ENCODE assay signal across 16 cellular contexts in genomic region chr5:31407921-31408714, GRCh38.
A peak's percentile ranks its signal among the peaks of the same experiment; 100 is the strongest.
DNase-seq lines count a peak whose midpoint lies in the region; ATAC-seq, FAIRE-seq and TF ChIP-seq lines count a peak whose summit lies in the region.
"Had no signal": no experiment of that assay in that cellular context is flagged by ENCODE, and none has a peak within 500 bp of the region (broad histone marks: within the 10 kb centered on the region; RNA-seq: fewer than 3 reads in every experiment).

No MANE protein-coding gene starts in this region.

- TF ChIP-seq POLR2A in tibial nerve (IDR thresholded peaks at IDR 0.05), result no peak

- no peaks in the 10 kb centered on the region for H3K9me3 ChIP-seq in astrocyte (ENCODE audit: insufficient read depth, low read depth, low read length)
- H3K9me3 ChIP-seq in tibial nerve, result no peaks in the 10 kb centered on the region
- H3K9me3 ChIP-seq: prostate gland had no signal

- H3K27me3 ChIP-seq in astrocyte (ENCODE audit: insufficient read depth, low read length) (no peaks in the 10 kb centered on the region), foreskin keratinocyte (no peaks in the 10 kb centered on the region), tibial nerve (no peaks in the 10 kb centered on the region)

- TF ChIP-seq CTCF in astrocyte (IDR thresholded peaks at IDR 0.05; ENCODE audit: insufficient read depth, low read depth, low read length) (no peak), foreskin keratinocyte (conservative IDR thresholded peaks at IDR 0.05) (no peak), tibial nerve (IDR thresholded peaks at IDR 0.05) (no peak)

- WGBS in tibial nerve, 2 donors, result 77 to 85% methylated on average over 4 of the region's 4 CpGs

- TF ChIP-seq EP300 in tibial nerve (IDR thresholded peaks at IDR 0.05), result no peak

- H3K9me3 Mint-ChIP-seq in astrocyte (ENCODE audit: unreplicated experiment), result no peaks in the 10 kb centered on the region
- H3K9me3 Mint-ChIP-seq: CD8-positive, alpha-beta T cell; central memory CD8-positive, alpha-beta T cell; WTC11 had no signal

- no peak overlapping the region for H2AFZ ChIP-seq in astrocyte (ENCODE audit: low read depth, low read length)

- H3K27ac ChIP-seq in astrocyte (ENCODE audit: low read depth, low read length) (peak overlapping the region; percentile 32), foreskin keratinocyte (peak overlapping the region; percentile 69), tibial nerve (no peak overlapping the region)
- H3K27ac ChIP-seq: prostate gland had no signal

- H3K79me2 ChIP-seq in astrocyte (ENCODE audit: insufficient read depth, low read length), result no peaks in the 10 kb centered on the region

- H3K4me1 ChIP-seq in astrocyte (ENCODE audit: insufficient read depth, low read length), result peaks cover 11% of the 10 kb centered on the region
- peaks cover 32% of the 10 kb centered on the region for H3K4me1 ChIP-seq in foreskin keratinocyte
- no peaks in the 10 kb centered on the region for H3K4me1 ChIP-seq in tibial nerve
- H3K4me1 ChIP-seq: prostate gland had no signal

- H3K27ac Mint-ChIP-seq in astrocyte (ENCODE audit: unreplicated experiment), result peak overlapping the region; percentile 82
- H3K27ac Mint-ChIP-seq: CD8-positive, alpha-beta T cell; WTC11 had no signal

- ATAC-seq in foreskin keratinocyte (peak; percentile 79), HG03139 (IDR thresholded peaks at IDR 0.05; ENCODE audit: unreplicated experiment) (no peak), HG03039 (IDR thresholded peaks at IDR 0.05; ENCODE audit: unreplicated experiment) (no peak)
- ATAC-seq: CD8-positive, alpha-beta T cell; Panc1; WTC11 had no signal

- no peaks in the 10 kb centered on the region for H3K27me3 Mint-ChIP-seq in astrocyte (ENCODE audit: low read depth, unreplicated experiment)
- H3K27me3 Mint-ChIP-seq: central memory CD8-positive, alpha-beta T cell had no signal

- no peak overlapping the region for H3K4me3 ChIP-seq in astrocyte (ENCODE audit: insufficient read depth, low read depth, low read length)
- no peak overlapping the region for H3K4me3 ChIP-seq in tibial nerve
- H3K4me3 ChIP-seq: prostate gland had no signal

- no peak overlapping the region for H3K9ac ChIP-seq in astrocyte (ENCODE audit: low read length)

- H4K20me1 ChIP-seq in astrocyte (ENCODE audit: insufficient read depth, low read length), result no peaks in the 10 kb centered on the region

- peak overlapping the region; percentile 21 for H3K4me2 ChIP-seq in astrocyte (ENCODE audit: low read length)

- H3K4me1 Mint-ChIP-seq in astrocyte (ENCODE audit: low read depth, unreplicated experiment), result peaks cover 24% of the 10 kb centered on the region
- H3K4me1 Mint-ChIP-seq: central memory CD8-positive, alpha-beta T cell had no signal

- H3K4me3 Mint-ChIP-seq in astrocyte (ENCODE audit: unreplicated experiment), result no peak overlapping the region
- H3K4me3 Mint-ChIP-seq: CD8-positive, alpha-beta T cell; central memory CD8-positive, alpha-beta T cell; WTC11 had no signal

- DNase-seq in HS-27A (ENCODE audit: low read depth) (peak; percentile 58), astrocyte (ENCODE audit: low read depth) (peak; percentile 38), foreskin keratinocyte (peak; percentile 47 to 67), stromal cell of bone marrow (ENCODE audit: low read depth) (peak; percentile 37), tibial nerve (ENCODE audit: low spot score in 2 of 2) (no peak)
- DNase-seq: activated gamma-delta T cell treated with Interleukin-2 at 50 U/mL for 16 hours; CD8-positive, alpha-beta T cell; head of caudate nucleus; left cardiac atrium had no signal

- H3K36me3 ChIP-seq in astrocyte (ENCODE audit: insufficient read depth, low read length) (peaks cover 5% of the 10 kb centered on the region), tibial nerve (peaks cover 0 to 68% (median 0%) of the 10 kb centered on the region in 3 donors)

- H3K36me3 Mint-ChIP-seq in astrocyte (ENCODE audit: low read depth, unreplicated experiment), result peaks cover 7% of the 10 kb centered on the region

- peak; percentile 20 for FAIRE-seq in astrocyte (lab: Jason Lieb, UNC)
- FAIRE-seq: G401.6 had no signal

Comparison
In these comparisons a context has a peak if more than half of its experiments do, and no peak if none do; other contexts are left out.
1. DNase-seq: peak in HS-27A (single experiment), astrocyte (single experiment), foreskin keratinocyte (2 of 2) and stromal cell of bone marrow (single experiment); none in tibial nerve (0 of 2).
2. H3K27ac ChIP-seq: peak in astrocyte (single experiment) and foreskin keratinocyte (single experiment); none in tibial nerve (0 of 4).